ENCODE assay signal across 32 cellular contexts in genomic region chr12:107096571-107096970, GRCh38.
"Had no signal": no experiment of that assay in that cellular context is flagged by ENCODE, and none has a peak within 500 bp of the region (broad histone marks: within the 10 kb centered on the region; RNA-seq: fewer than 3 reads in every experiment).

No MANE protein-coding gene starts in this region.

- H3K36me3 ChIP-seq: adrenal gland, ascending aorta, brain microvascular endothelial cell, breast epithelium, cardiac muscle cell had no signal

- H3K4me1 ChIP-seq: breast epithelium had no signal

- ATAC-seq: activated naive CD4-positive, alpha-beta T cell treated with anti-CD3 and anti-CD28 coated beads, Interleukin-2, amount 50 U/mL, for 72 hours; activated naive CD8-positive, alpha-beta T cell treated with anti-CD3 and anti-CD28 coated beads, Interleukin-2, amount 50 U/mL, for 24 hours; activated T-cell treated with anti-CD3 and anti-CD28 coated beads, Interleukin-2, amount 50 U/mL, for 4 hours; activated T-cell treated with anti-CD3 and anti-CD28 coated beads, Interleukin-2, amount 50 U/mL, for 72 hours; activated T-helper 17 cell treated with anti-CD3 and anti-CD28 coated beads, Interleukin-2, amount 50 U/mL, for 72 hours; body of pancreas had no signal

- H3K27me3 ChIP-seq: adrenal gland, ascending aorta, body of pancreas, brain microvascular endothelial cell, breast epithelium, cardiac muscle cell had no signal

- DNase-seq: activated effector memory CD4-positive, alpha-beta T cell treated with anti-CD3 and anti-CD28 coated beads, Interleukin-2, amount 50 U/mL, for 16 hours; activated effector memory CD4-positive, alpha-beta T cell treated with Interleukin-2 at 50 U/mL for 16 hours; activated gamma-delta T cell; activated gamma-delta T cell treated with Interleukin-2 at 50 U/mL for 16 hours; activated naive CD4-positive, alpha-beta T cell; activated naive CD4-positive, alpha-beta T cell treated with anti-CD3 and anti-CD28 coated beads for 36 hours; activated naive CD4-positive, alpha-beta T cell treated with anti-CD3 and anti-CD28 coated beads, Interleukin-2, amount 10 ng/mL, durations not matched to agents 7 days and 5 days; activated naive CD4-positive, alpha-beta T cell treated with anti-CD3 and anti-CD28 coated beads, Interleukin-2, amount 50 U/mL, for 16 hours; activated naive CD4-positive, alpha-beta T cell treated with Interleukin-2 at 50 U/mL for 16 hours; activated naive CD8-positive, alpha-beta T cell treated with anti-CD3 and anti-CD28 coated beads for 36 hours; activated naive CD8-positive, alpha-beta T cell treated with anti-CD3 and anti-CD28 coated beads, Interleukin-2, amount 10 ng/mL, durations not matched to agents 7 days and 5 days; activated naive CD8-positive, alpha-beta T cell treated with anti-CD3 and anti-CD28 coated beads, Interleukin-2, amount 50 U/mL, for 24 hours; activated T-cell treated with anti-CD3 and anti-CD28 coated beads, Interleukin-2, amount 50 U/mL, for 1 hour; activated T-cell treated with anti-CD3 and anti-CD28 coated beads, Interleukin-2, amount 50 U/mL, for 24 hours; activated T-cell treated with anti-CD3 and anti-CD28 coated beads, Interleukin-2, amount 50 U/mL, for 4 hours; activated T-cell treated with anti-CD3 and anti-CD28 coated beads, Interleukin-2, amount 50 U/mL, for 48 hours; activated T-cell treated with anti-CD3 and anti-CD28 coated beads, Interleukin-2, amount 50 U/mL, for 72 hours; adrenal gland; amygdala; aorta; body of pancreas; brain microvascular endothelial cell; caudate nucleus; central memory CD4-positive, alpha-beta T cell; cerebellar nuclear complex had no signal

- H3K9me3 ChIP-seq: adrenal gland, ascending aorta, body of pancreas, breast epithelium had no signal

- H3K27ac ChIP-seq: adrenal gland, ascending aorta, body of pancreas, brain microvascular endothelial cell, breast epithelium, cardiac muscle cell had no signal

- FAIRE-seq: astrocyte, bronchial epithelial cell had no signal

- H3K4me3 ChIP-seq: adrenal gland, ascending aorta, body of pancreas, breast epithelium, cardiac muscle cell had no signal
